ENCODE assay signal across 10 cellular contexts in the genomic region with DNA sequence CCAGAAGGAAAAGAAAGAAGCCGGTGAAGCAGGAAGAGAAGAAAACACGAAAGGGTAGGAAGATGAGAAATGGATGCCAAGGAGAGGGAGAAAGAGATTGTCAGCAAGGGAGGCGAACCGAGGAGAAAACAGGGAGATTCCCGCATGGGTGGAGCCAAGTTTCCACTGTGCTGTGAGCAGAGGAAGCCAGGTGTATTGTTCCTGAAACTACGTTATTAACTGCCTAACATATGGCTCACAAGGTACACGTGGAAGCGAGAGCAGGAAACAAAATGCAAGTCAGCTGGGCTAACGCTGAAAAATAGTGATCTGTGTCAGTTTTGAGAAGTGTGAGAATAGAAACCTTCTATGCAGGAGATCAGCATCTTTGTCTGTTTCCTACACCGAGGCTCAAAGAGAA. TPM values are rescaled to one million over a fixed set of nuclear protein-coding genes. Genes with fewer than 3 reads are reported as not detected.
DNase-seq lines count a peak whose midpoint lies in the region; ATAC-seq and TF ChIP-seq lines count a peak whose summit lies in the region.
"Had no signal": no experiment of that assay in that cellular context is flagged by ENCODE, and none has a peak within 500 bp of the region (broad histone marks: within the 10 kb centered on the region; RNA-seq: fewer than 3 reads in every experiment).

No MANE protein-coding gene starts in this region.

- no peaks in the 10 kb centered on the region for H3K9me3 ChIP-seq in uterus

- H3K4me1 ChIP-seq in uterus, result no peaks in the 10 kb centered on the region

- DNase-seq in left colon, result peak; percentile 61 to 63
- no peak for DNase-seq in Kasumi-1 (lab: John Stamatoyannopoulos, UW)
- DNase-seq in HuH-7 (ENCODE audit: low spot score), result no peak
- DNase-seq in uterus, result no peak
- DNase-seq: activated T-cell treated with anti-CD3 and anti-CD28 coated beads, Interleukin-2, amount 50 U/mL, for 48 hours; cerebellar nuclear complex had no signal

- no peak for TF ChIP-seq POLR2A in uterus (IDR thresholded peaks at IDR 0.05)

- H3K27ac ChIP-seq in uterus, result no peak overlapping the region

- TF ChIP-seq CTCF in uterus (IDR thresholded peaks at IDR 0.05), result no peak

- peak; percentile 66 for ATAC-seq in GM18502 (IDR thresholded peaks at IDR 0.05; ENCODE audit: poor library complexity, unreplicated experiment)
- ATAC-seq in GM21423 (IDR thresholded peaks at IDR 0.05; ENCODE audit: unreplicated experiment), result peak; percentile 82
- peak; percentile 51 for ATAC-seq in HG03521 (IDR thresholded peaks at IDR 0.05; ENCODE audit: unreplicated experiment)
- peak; percentile 99 for ATAC-seq in left colon
- ATAC-seq in GM21381 (IDR thresholded peaks at IDR 0.05; ENCODE audit: unreplicated experiment), result no peak

- no peaks in the 10 kb centered on the region for H3K27me3 ChIP-seq in uterus

- H3K4me3 ChIP-seq in uterus, result no peak overlapping the region

- intact Hi-C loops in left colon (cut with DNase I, micrococcal nuclease), result no loop called here
- intact Hi-C loops in uterus (cut with DNase I; ENCODE audit: low total_unique reads), result no loop called here

- H3K36me3 ChIP-seq in uterus, result no peaks in the 10 kb centered on the region

RNA-seq across cellular contexts. Expression of a gene that starts 20.4 kb away (rescaled TPM):
- total RNA-seq in left colon, result 10 to 100 TPM; 36.4 to 37.8 TPM
- total RNA-seq in uterus, result 10 to 100 TPM in 3 of 4 donors, 1 to 10 TPM in 1; 9.4 to 65.8 (median 19.2) TPM

RNA-seq across cellular contexts. Expression of a gene that starts 30.8 kb away (rescaled TPM):
- total RNA-seq in left colon, result 10 to 100 TPM in 1 of 2 donors, 1 to 10 TPM in 1; 8.4 to 10.3 TPM
- total RNA-seq in uterus, result 10 to 100 TPM in 2 of 4 donors, 1 to 10 TPM in 2; 6.6 to 14.3 (median 11.9) TPM

Comparison
In these comparisons a context has a peak if more than half of its experiments do, and no peak if none do; other contexts are left out.
1. DNase-seq: peak in left colon (2 of 2); none in Kasumi-1 (0 of 2), HuH-7 (single experiment) and uterus (0 of 2).